24 cellular contexts compared by ENCODE assay signal in genomic region chr1:203000217-203000944, GRCh38.
"Had no signal": no experiment of that assay in that cellular context is flagged by ENCODE, and none has a peak within 500 bp of the region (broad histone marks: within the 10 kb centered on the region; RNA-seq: fewer than 3 reads in every experiment).

No MANE protein-coding gene starts in this region.

- H3K4me1 ChIP-seq: ascending aorta, left lung, vagina had no signal

- H3K27ac ChIP-seq: ascending aorta, cardiac muscle cell, coronary artery, dorsolateral prefrontal cortex, left lung, lower lobe of right lung, upper lobe of left lung, vagina had no signal

- H3K36me3 ChIP-seq: ascending aorta, cardiac muscle cell, left lung, lower lobe of right lung, upper lobe of left lung, vagina had no signal

- H3K4me3 ChIP-seq: ascending aorta, cardiac muscle cell, coronary artery, left lung, lower lobe of right lung, mucosa of descending colon, upper lobe of left lung, vagina had no signal

- H3K27me3 ChIP-seq: ascending aorta, vagina had no signal

- H3K9me3 ChIP-seq: ascending aorta, left lung, lower lobe of right lung, mucosa of descending colon, upper lobe of left lung, vagina had no signal

- DNase-seq: activated CD4-positive, alpha-beta T cell treated with anti-CD3 and anti-CD28 coated beads for 48 hours; activated CD4-positive, alpha-beta T cell treated with anti-CD3 and anti-CD28 coated beads, Interleukin-2, amount 50 U/mL, for 48 hours; activated CD8-positive, alpha-beta memory T cell treated with anti-CD3 and anti-CD28 coated beads for 24 hours; activated CD8-positive, alpha-beta memory T cell treated with anti-CD3 and anti-CD28 coated beads, Interleukin-2, amount 50 U/mL, for 4 hours; activated gamma-delta T cell; activated T-cell treated with anti-CD3 and anti-CD28 coated beads, Interleukin-2, amount 50 U/mL, for 24 hours; cerebellar nuclear complex; dorsolateral prefrontal cortex; effector memory CD4-positive, alpha-beta T cell; left lung; lower lobe of right lung; mesenchymal stem cell; mucosa of descending colon; posterior cingulate gyrus; right cardiac atrium; stimulated activated CD4-positive, alpha-beta T cell treated with anti-CD3 and anti-CD28 coated beads, Interleukin-2, amount 100 ng/mL, for 48 hours; upper lobe of left lung had no signal

- FAIRE-seq: frontal cortex, islet of Langerhans had no signal

- ATAC-seq: activated CD4-positive, CD25-positive, alpha-beta regulatory T cell treated with anti-CD3 and anti-CD28 coated beads, Interleukin-2, amount 50 U/mL, for 24 hours; lower lobe of right lung; right cardiac atrium had no signal
